ENCODE assay signal across 14 cellular contexts in genomic region chr13:27203854-27204253, GRCh38. TPM values are rescaled to one million over a fixed set of nuclear protein-coding genes. Genes with fewer than 3 reads are reported as not detected.
DNase-seq lines count a peak whose midpoint lies in the region; ATAC-seq and TF ChIP-seq lines count a peak whose summit lies in the region.
"Had no signal": no experiment of that assay in that cellular context is flagged by ENCODE, and none has a peak within 500 bp of the region (broad histone marks: within the 10 kb centered on the region; RNA-seq: fewer than 3 reads in every experiment).

No MANE protein-coding gene starts in this region.

- H4K20me1 ChIP-seq in PC-3 (ENCODE audit: low read length) (no peaks in the 10 kb centered on the region), osteoblast (ENCODE audit: insufficient read depth, low read length) (no peaks in the 10 kb centered on the region)

- POLR2A ChIA-PET in PC-3 (lab: Charles Lee; ENCODE audit: unreplicated experiment): no interaction called here

- intact Hi-C loops in PC-3 (cut with micrococcal nuclease): loop anchor here (1.0 to 5.0 kb wide), 2 partner anchors 37 to 219 kb away; no protein-coding TSS in a partner anchor

- CTCF ChIA-PET in PC-3 (lab: Charles Lee): interaction anchor here (0.7 kb wide), 1 partner anchor 39 kb away, joined by 3 read pairs; no protein-coding TSS in a partner anchor

- H3K27ac ChIP-seq in PC-3 (ENCODE audit: low read length): no peak overlapping the region
- H3K27ac ChIP-seq in osteoblast (ENCODE audit: low read depth, low read length): no peak overlapping the region

- H3K4me1 ChIP-seq in PC-3 (ENCODE audit: insufficient read depth, low read length): peaks cover 22% of the 10 kb centered on the region
- H3K4me1 ChIP-seq in osteoblast (ENCODE audit: insufficient read depth, low read length): peaks cover 4% of the 10 kb centered on the region

- TF ChIP-seq CTCF in PC-3 (conservative IDR thresholded peaks at IDR 0.05; ENCODE audit: low read depth, low read length) (peak; percentile 47), osteoblast (IDR thresholded peaks at IDR 0.05; ENCODE audit: extremely low read depth, low read depth, low read length) (peak; percentile 37)

- H3K4me2 ChIP-seq in PC-3 (ENCODE audit: low read length): no peak overlapping the region
- H3K4me2 ChIP-seq in osteoblast (ENCODE audit: insufficient read depth, low read length): no peak overlapping the region
- H3K4me2 ChIP-seq: smooth muscle cell had no signal

- H3K9me2 ChIP-seq in PC-3 (replicated peaks; ENCODE audit: low read length): no peaks in the 10 kb centered on the region

- peak; percentile 20 for DNase-seq in DMS53 (lab: John Stamatoyannopoulos, UW)
- no peak for DNase-seq in DMS53 treated with DMSO at 0.1 percent for 48 hours (lab: John Stamatoyannopoulos, UW; ENCODE audit: unreplicated experiment)
- peak; percentile 29 for DNase-seq in PC-3
- DNase-seq in osteoblast (ENCODE audit: insufficient read length, low spot score, missing footprints): no peak
- no peak for DNase-seq in cerebellum (ENCODE audit: low spot score)
- no peak for DNase-seq in NCI-H774 (lab: John Stamatoyannopoulos, UW)
- no peak for DNase-seq in epidermal melanocyte (ENCODE audit: insufficient read length, low spot score)
- DNase-seq: 8988T; activated T-cell treated with anti-CD3 and anti-CD28 coated beads, Interleukin-2, amount 50 U/mL, for 4 hours; effector CD8-positive, alpha-beta T cell; NCI-H1694 treated with DMSO at 0.1 percent for 48 hours; stimulated activated naive CD4-positive, alpha-beta T cell had no signal

- H3K27me3 ChIP-seq in PC-3 (ENCODE audit: low read length): no peaks in the 10 kb centered on the region
- no peaks in the 10 kb centered on the region for H3K27me3 ChIP-seq in osteoblast (ENCODE audit: insufficient read depth, low read length)

- BruUV-seq in PC-3 (replicated peaks; lab: Mats Ljungman, UMichigan): no TSS peak

- H3K9me3 ChIP-seq in PC-3 (ENCODE audit: low read length): no peaks in the 10 kb centered on the region
- no peaks in the 10 kb centered on the region for H3K9me3 ChIP-seq in osteoblast (ENCODE audit: low read depth, low read length)

- H3K36me3 ChIP-seq in PC-3 (ENCODE audit: low read depth, low read length) (no peaks in the 10 kb centered on the region), osteoblast (ENCODE audit: insufficient read depth, low read length) (no peaks in the 10 kb centered on the region)

- peak; percentile 63 for ATAC-seq in PC-3
- ATAC-seq in esophagus mucosa: peak; percentile 39
- ATAC-seq: activated T-cell treated with anti-CD3 and anti-CD28 coated beads, Interleukin-2, amount 50 U/mL, for 4 hours had no signal

- no peaks in the 10 kb centered on the region for H3F3A ChIP-seq in PC-3 (ENCODE audit: low read length, unreplicated experiment)

- H2AFZ ChIP-seq in PC-3 (ENCODE audit: low read length) (no peak overlapping the region), osteoblast (ENCODE audit: low read length) (no peak overlapping the region)

- H3K4me3 ChIP-seq in PC-3 (ENCODE audit: low read length) (no peak overlapping the region), osteoblast (ENCODE audit: insufficient read depth, low read length) (no peak overlapping the region)
- H3K4me3 ChIP-seq: smooth muscle cell had no signal

- H3K9ac ChIP-seq in PC-3 (ENCODE audit: low read length): no peak overlapping the region

- H3K79me2 ChIP-seq in PC-3 (ENCODE audit: low read length) (no peaks in the 10 kb centered on the region), osteoblast (ENCODE audit: insufficient read depth, low read length) (no peaks in the 10 kb centered on the region)

RNA-seq across cellular contexts. Expression of gene USP12, which starts 32.2 kb away (rescaled TPM):
- total RNA-seq in PC-3 (2014; rRNA removed) (24.2 and 28.7 TPM in 2 replicates), esophagus mucosa (7.1 TPM), osteoblast (20.9 and 24.6 TPM in 2 replicates), cerebellum (38.6 TPM)

RNA-seq across cellular contexts. Expression of gene RPL21, which starts 47.5 kb away (rescaled TPM):
- total RNA-seq in PC-3 (2014; rRNA removed) (380 and 552 TPM in 2 replicates), esophagus mucosa (1,003 TPM), osteoblast (544 and 726 TPM in 2 replicates), cerebellum (498 TPM)

Comparison
In these comparisons a context has a peak if more than half of its experiments do, and no peak if none do; other contexts are left out.
1. DNase-seq: peak in DMS53 (single experiment) and PC-3 (single experiment); none in DMS53 treated with DMSO at 0.1 percent for 48 hours (single experiment), osteoblast (single experiment), cerebellum (single experiment), NCI-H774 (single experiment) and epidermal melanocyte (single experiment).